16 cellular contexts compared by ENCODE assay signal in the genomic region with DNA sequence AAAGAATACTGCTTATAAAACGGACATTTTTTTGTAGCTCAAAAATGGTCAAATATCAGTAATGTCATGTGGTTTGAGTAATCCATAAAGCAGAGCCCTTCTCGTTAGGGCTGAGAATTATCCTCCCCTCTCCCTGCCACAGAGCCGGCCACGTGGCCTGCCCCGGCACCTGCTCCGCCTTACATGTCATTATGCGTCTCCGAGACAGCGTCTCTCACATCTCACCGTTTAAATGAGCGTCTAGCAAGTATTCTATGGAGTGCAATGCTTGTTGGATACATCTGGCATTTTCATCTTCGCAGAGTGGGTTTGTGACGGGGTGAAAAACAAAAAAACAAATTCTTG.
DNase-seq lines count a peak whose midpoint lies in the region; TF ChIP-seq lines count a peak whose summit lies in the region.
"Had no signal": no experiment of that assay in that cellular context is flagged by ENCODE, and none has a peak within 500 bp of the region (broad histone marks: within the 10 kb centered on the region; RNA-seq: fewer than 3 reads in every experiment).

No MANE protein-coding gene starts in this region.

- 89 to 96% (median 94%) methylated on average over 13 of the region's 13 CpGs for WGBS in spleen, 5 donors

- peak; percentile 80 for DNase-seq in D341Med (ENCODE audit: low spot score)
- peak; percentile 49 for DNase-seq in glutamatergic neuron
- peak; percentile 16 for DNase-seq in spleen
- DNase-seq in activated effector memory CD4-positive, alpha-beta T cell treated with anti-CD3 and anti-CD28 coated beads, Interleukin-2, amount 50 U/mL, for 16 hours = no peak
- no peak for DNase-seq in activated CD4-positive, alpha-beta T cell treated with anti-CD3 and anti-CD28 coated beads, Interleukin-2, amount 50 U/mL, for 4 hours
- DNase-seq in kidney tubule cell (ENCODE audit: low spot score) = no peak
- DNase-seq: CD4-positive, alpha-beta T cell; GOT3; NCI-H1105 treated with DMSO at 0.1 percent for 48 hours; NCI-H2029 treated with DMSO at 0.1 percent for 48 hours; NCI-H226; NCI-H510A treated with DMSO at 0.1 percent for 48 hours; NCI-H748 treated with DMSO at 0.1 percent for 48 hours had no signal

- no peaks in the 10 kb centered on the region for H3K9me3 ChIP-seq in OCI-LY1 (ENCODE audit: low read length)
- H3K9me3 ChIP-seq in spleen = no peaks in the 10 kb centered on the region
- H3K9me3 ChIP-seq: Peyer's patch had no signal

- H3K27me3 ChIP-seq in OCI-LY1 (ENCODE audit: insufficient read depth, low read length) = no peaks in the 10 kb centered on the region
- no peaks in the 10 kb centered on the region for H3K27me3 ChIP-seq in spleen (replicated peaks in 1 of 7)
- H3K27me3 ChIP-seq: Peyer's patch had no signal

- H4K20me1 ChIP-seq in OCI-LY1 (ENCODE audit: insufficient read depth, low read length) = no peaks in the 10 kb centered on the region

- no peak for TF ChIP-seq POLR2A in spleen (IDR thresholded peaks at IDR 0.05)

- no peaks in the 10 kb centered on the region for H3K36me3 Mint-ChIP-seq in glutamatergic neuron (ENCODE audit: unreplicated experiment)

- H3K27ac ChIP-seq in OCI-LY1 (ENCODE audit: low read depth, low read length, poor library complexity, severe bottlenecking) (peak overlapping the region; percentile 39), spleen (no peak overlapping the region)
- H3K27ac ChIP-seq: KMS-11, Peyer's patch had no signal

- H3K79me2 ChIP-seq in OCI-LY1 (ENCODE audit: insufficient read depth, low read length) = peaks cover 99% of the 10 kb centered on the region

- intact Hi-C loops in spleen (cut with DNase I; ENCODE audit: low total_unique reads) = no loop called here

- H3K4me3 ChIP-seq in OCI-LY1 (ENCODE audit: low read depth, low read length, poor library complexity, severe bottlenecking) = no peak overlapping the region
- no peak overlapping the region for H3K4me3 ChIP-seq in spleen
- H3K4me3 ChIP-seq: Peyer's patch had no signal

- peaks cover 86% of the 10 kb centered on the region for H3K4me1 ChIP-seq in OCI-LY1 (ENCODE audit: insufficient read depth, low read length, severe bottlenecking)
- H3K4me1 ChIP-seq in spleen = peaks cover 0 to 14% (median 6%) of the 10 kb centered on the region in 6 donors
- H3K4me1 ChIP-seq: Peyer's patch had no signal

- H3F3A ChIP-seq in OCI-LY1 (ENCODE audit: insufficient read depth, low read length) = 0 out of 2 replicates have a peak, but pooled peaks cover 3% of the 10 kb centered on the region

- H3K36me3 ChIP-seq in OCI-LY1 (ENCODE audit: insufficient read depth, low read length) (peaks cover 28% of the 10 kb centered on the region), spleen (peaks cover 0 to 6% (median 0%) of the 10 kb centered on the region in 6 donors)
- H3K36me3 ChIP-seq: Peyer's patch had no signal

- H2AFZ ChIP-seq in OCI-LY1 (ENCODE audit: low read length) = no peak overlapping the region

- no peak for TF ChIP-seq CTCF in OCI-LY1 (IDR thresholded peaks at IDR 0.05; ENCODE audit: low read length)
- TF ChIP-seq CTCF in glutamatergic neuron (IDR thresholded peaks at IDR 0.05; ENCODE audit: partially characterized antibody, unreplicated experiment) = no peak
- TF ChIP-seq CTCF in spleen (IDR thresholded peaks at IDR 0.05 in 8 of 11, conservative IDR thresholded peaks at IDR 0.05 in 3 of 11) = no peak

- peaks cover 22% of the 10 kb centered on the region for H3K4me1 Mint-ChIP-seq in glutamatergic neuron (ENCODE audit: low read depth, unreplicated experiment)

- peaks cover 3% of the 10 kb centered on the region for H3K9me3 Mint-ChIP-seq in glutamatergic neuron (ENCODE audit: unreplicated experiment)
- H3K9me3 Mint-ChIP-seq: CD4-positive, alpha-beta T cell had no signal

- H3K4me2 ChIP-seq in OCI-LY1 (ENCODE audit: low read length) = no peak overlapping the region
- H3K4me2 ChIP-seq: KMS-11 had no signal

- H3K4me3 Mint-ChIP-seq in glutamatergic neuron (ENCODE audit: unreplicated experiment) = no peak overlapping the region
- H3K4me3 Mint-ChIP-seq: CD4-positive, alpha-beta T cell had no signal

- no peaks in the 10 kb centered on the region for H3K27me3 Mint-ChIP-seq in glutamatergic neuron (ENCODE audit: unreplicated experiment)
- H3K27me3 Mint-ChIP-seq: CD4-positive, alpha-beta T cell had no signal

- no peak overlapping the region for H3K27ac Mint-ChIP-seq in glutamatergic neuron (ENCODE audit: unreplicated experiment)
- H3K27ac Mint-ChIP-seq: CD4-positive, alpha-beta T cell had no signal

- no peak overlapping the region for H3K9ac ChIP-seq in OCI-LY1 (ENCODE audit: low read length)
- H3K9ac ChIP-seq: KMS-11 had no signal

- no peaks in the 10 kb centered on the region for H3K9me2 ChIP-seq in OCI-LY1 (ENCODE audit: low read depth, low read length)

Comparison
In these comparisons a context has a peak if more than half of its experiments do, and no peak if none do; other contexts are left out.
1. DNase-seq: peak in D341Med (single experiment), glutamatergic neuron (single experiment) and spleen (single experiment); none in activated effector memory CD4-positive, alpha-beta T cell treated with anti-CD3 and anti-CD28 coated beads, Interleukin-2, amount 50 U/mL, for 16 hours (single experiment), activated CD4-positive, alpha-beta T cell treated with anti-CD3 and anti-CD28 coated beads, Interleukin-2, amount 50 U/mL, for 4 hours (0 of 2) and kidney tubule cell (single experiment).